ENCODE assay signal across 8 cellular contexts in the genomic region with DNA sequence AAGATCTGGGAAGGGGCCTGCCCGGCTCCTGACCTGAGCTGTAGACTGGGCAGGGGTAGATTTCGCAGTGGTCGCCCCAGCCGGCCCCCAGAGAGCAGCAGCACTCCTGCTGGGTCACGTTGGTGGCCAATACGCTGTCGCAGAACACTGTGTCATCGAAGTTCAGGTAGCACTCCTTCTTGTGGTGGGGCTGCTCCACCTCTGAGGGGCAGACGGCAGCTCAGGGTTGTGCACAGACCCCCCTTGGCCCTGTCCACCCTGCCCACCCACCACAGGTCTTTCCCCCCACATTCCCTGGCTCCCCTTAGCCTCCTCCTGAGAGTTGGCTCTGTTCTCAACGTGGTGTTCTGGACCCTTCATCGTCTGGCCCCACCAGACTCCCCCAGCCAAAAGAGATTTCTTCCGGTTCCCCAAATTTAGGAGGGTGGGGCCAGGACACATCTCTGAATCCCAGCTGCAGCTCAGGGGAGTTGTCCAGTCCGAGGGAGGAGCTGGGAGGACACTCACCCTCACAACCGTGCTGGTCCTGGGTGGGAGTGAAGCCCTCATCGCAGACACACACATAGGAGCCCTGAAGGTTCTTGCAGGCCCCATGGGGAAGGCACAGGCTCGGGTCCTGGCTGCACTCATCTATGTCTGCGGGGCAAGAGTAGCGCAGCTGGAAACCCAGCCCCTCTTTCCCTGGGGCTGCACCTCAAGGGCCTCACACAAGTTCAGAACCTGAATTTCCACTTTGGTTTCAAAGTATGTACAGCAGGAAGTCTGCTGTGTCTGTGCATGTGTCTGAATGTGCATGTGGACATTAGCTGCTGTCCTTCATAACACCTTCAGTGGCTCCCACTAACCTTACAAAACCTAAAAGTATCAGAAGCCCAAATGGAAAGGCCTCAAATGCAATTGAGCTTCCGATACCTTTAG. TPM values are rescaled to one million over a fixed set of nuclear protein-coding genes. Genes with fewer than 3 reads are reported as not detected.
DNase-seq lines count a peak whose midpoint lies in the region; ATAC-seq, FAIRE-seq and TF ChIP-seq lines count a peak whose summit lies in the region.

No MANE protein-coding gene starts in this region.

- TF ChIP-seq RAD21 in HepG2 (CRISPR knock-in tag; IDR thresholded peaks at IDR 0.05), result no peak

- no peaks in the 10 kb centered on the region for H3K9me3 ChIP-seq in adipocyte (ENCODE audit: control insufficient read depth, low read length)
- H3K9me3 ChIP-seq in HepG2 (ENCODE audit: low read length), result no peaks in the 10 kb centered on the region
- no peaks in the 10 kb centered on the region for H3K9me3 ChIP-seq in tibial artery

- TF ChIP-seq EP300 in HepG2 (IDR thresholded peaks at IDR 0.05; ENCODE audit: low read depth in 2 of 2, low read length in 2 of 2) (no peak), HepG2 (CRISPR knock-in tag; IDR thresholded peaks at IDR 0.05; ENCODE audit: borderline replicate concordance) (no peak)

- TF ChIP-seq CTCF in HepG2 (CRISPR knock-in tag; IDR thresholded peaks at IDR 0.05) (no peak), tibial artery (IDR thresholded peaks at IDR 0.05) (peak in 1 of 2 experiments; percentile 2)

- no peaks in the 10 kb centered on the region for H3K27me3 Mint-ChIP-seq in activated T-cell treated with anti-CD3 and anti-CD28 coated beads, Interleukin-2, amount 50 U/mL, for 72 hours (ENCODE audit: low read depth)

- no peak for ATAC-seq in activated T-cell treated with anti-CD3 and anti-CD28 coated beads, Interleukin-2, amount 50 U/mL, for 72 hours (replicated peaks in 1 of 2)
- no peak for ATAC-seq in HepG2
- no peak for ATAC-seq in GM21717 (IDR thresholded peaks at IDR 0.05; ENCODE audit: unreplicated experiment)

- peaks cover 25% of the 10 kb centered on the region for H3K36me3 ChIP-seq in adipocyte (ENCODE audit: control insufficient read depth, insufficient read depth, low read length, severe bottlenecking)
- H3K36me3 ChIP-seq in HepG2 (replicated peaks in 1 of 2; ENCODE audit: control insufficient read depth in 1 of 2, insufficient read depth in 2 of 2, low read length in 2 of 2), result peaks cover 6 to 15% of the 10 kb centered on the region in 2 experiments; a peak in 3 of 5 replicates
- H3K36me3 ChIP-seq in tibial artery, result peaks cover 15 to 73% (median 34%) of the 10 kb centered on the region in 3 donors

- H3K4me3 ChIP-seq in adipocyte (ENCODE audit: low read length) (peak overlapping the region; percentile 80), HepG2 (replicated peaks in 1 of 3; ENCODE audit: insufficient read depth in 1 of 3, low read depth in 2 of 3, low read length in 3 of 3) (no peak overlapping the region), tibial artery (peak overlapping the region; percentile 50 to 58)

- no peaks in the 10 kb centered on the region for H3K9me3 Mint-ChIP-seq in activated T-cell treated with anti-CD3 and anti-CD28 coated beads, Interleukin-2, amount 50 U/mL, for 72 hours

- H3K9ac ChIP-seq in adipocyte (ENCODE audit: low read length), result peak overlapping the region; percentile 84
- no peak overlapping the region for H3K9ac ChIP-seq in HepG2 (ENCODE audit: insufficient read depth, low read depth, low read length)

- FAIRE-seq in HepG2 (lab: Jason Lieb, UNC), result no peak

- POLR2A ChIA-PET in HepG2 (lab: Yijun Ruan, JAX), result interaction anchor here (0.6 to 1.4 kb wide), 4 partner anchors 10 to 33 kb away, joined by 3 to 5 read pairs (median 3); no protein-coding TSS in a partner anchor

- peak overlapping the region; percentile 72 for H3K27ac Mint-ChIP-seq in activated T-cell treated with anti-CD3 and anti-CD28 coated beads, Interleukin-2, amount 50 U/mL, for 72 hours

- no TSS peak for BruUV-seq in HepG2 (replicated peaks; lab: Mats Ljungman, UMichigan)

- no peak overlapping the region for H3K4me2 ChIP-seq in HepG2 (ENCODE audit: low read depth, low read length)

- H4K20me1 ChIP-seq in HepG2 (ENCODE audit: insufficient read depth, low read length), result no peaks in the 10 kb centered on the region

- CTCF ChIA-PET in HepG2 (lab: Yijun Ruan, JAX; ENCODE audit: low intra/inter-chr PET ratio, low total read pairs), result interaction anchor here (1.0 to 1.9 kb wide), 4 partner anchors 10 to 52 kb away, joined by 5 to 12 read pairs (median 8); a partner anchor contains a TSS

- H3K4me3 Mint-ChIP-seq in activated T-cell treated with anti-CD3 and anti-CD28 coated beads, Interleukin-2, amount 50 U/mL, for 72 hours, result peak overlapping the region; percentile 84 to 86

- no peaks in the 10 kb centered on the region for H3K79me2 ChIP-seq in HepG2 (ENCODE audit: insufficient read depth, low read length)

- no peak for DNase-seq in activated T-cell treated with anti-CD3 and anti-CD28 coated beads, Interleukin-2, amount 50 U/mL, for 72 hours
- no peak for DNase-seq in activated T-cell treated with anti-CD3 and anti-CD28 coated beads, Interleukin-2, amount 50 U/mL, for 1 hour
- no peak for DNase-seq in adipocyte (ENCODE audit: low read depth)
- DNase-seq in HepG2 (ENCODE audit: low spot score), result no peak
- DNase-seq in tibial artery, result no peak
- no peak for DNase-seq in COLO668 (lab: John Stamatoyannopoulos, UW; ENCODE audit: unreplicated experiment)
- DNase-seq in iPS-NIHi7 (ENCODE audit: extremely low spot score), result no peak

- no peak overlapping the region for H2AFZ ChIP-seq in HepG2 (ENCODE audit: low read length)

- H3K4me1 ChIP-seq in adipocyte (ENCODE audit: control insufficient read depth, insufficient read depth, low read length) (peaks cover 12% of the 10 kb centered on the region), HepG2 (ENCODE audit: insufficient read depth, low read length) (peaks cover 14% of the 10 kb centered on the region), tibial artery (peaks cover 0 to 34% (median 23%) of the 10 kb centered on the region in 4 donors)

- H3K27me3 ChIP-seq in adipocyte (replicated peaks; ENCODE audit: control insufficient read depth, insufficient read depth, low read length) (no peaks in the 10 kb centered on the region), HepG2 (ENCODE audit: control insufficient read depth in 1 of 2, insufficient read depth in 2 of 2, low read length in 2 of 2) (no peaks in the 10 kb centered on the region), tibial artery (no peaks in the 10 kb centered on the region)

- H3K36me3 Mint-ChIP-seq in activated T-cell treated with anti-CD3 and anti-CD28 coated beads, Interleukin-2, amount 50 U/mL, for 72 hours (ENCODE audit: insufficient read depth in 2 of 2), result peaks cover 5 to 13% of the 10 kb centered on the region in 2 donors

- in situ Hi-C loops in HepG2 (cut with HindIII; ENCODE audit: extremely low pct_ligation_motif_present, low pct_unique_long_range_greater_than_20kb), result loop anchor here (5.0 kb wide), 1 partner anchor 46 kb away; no protein-coding TSS in a partner anchor

- 71% methylated on average over 12 of the region's 19 CpGs for WGBS in HepG2 (ENCODE audit: low lambda C conversion rate)

- no peak for TF ChIP-seq POLR2A in HepG2 (IDR thresholded peaks at IDR 0.05; ENCODE audit: insufficient read depth in 1 of 2, low read depth in 2 of 2, low read length in 2 of 2)

- intact Hi-C loops in HepG2 (cut with micrococcal nuclease; ENCODE audit: unreplicated experiment), result loop anchor here (2.0 kb wide), 2 partner anchors 19 to 29 kb away; a partner anchor contains a TSS
- intact Hi-C loops in tibial artery (cut with DNase I; ENCODE audit: low total_unique reads), result loop anchor here (2.0 to 5.0 kb wide), 2 partner anchors 27 to 46 kb away; no protein-coding TSS in a partner anchor

- H3K4me1 Mint-ChIP-seq in activated T-cell treated with anti-CD3 and anti-CD28 coated beads, Interleukin-2, amount 50 U/mL, for 72 hours (ENCODE audit: low read depth), result peaks cover 36% of the 10 kb centered on the region

- no peak overlapping the region for H3K27ac ChIP-seq in HepG2 (ENCODE audit: extremely low read length, insufficient read depth, low read length)
- peak overlapping the region; percentile 86 to 91 for H3K27ac ChIP-seq in tibial artery

RNA-seq across cellular contexts. Expression of a gene that starts 16.5 kb away (rescaled TPM):
- total RNA-seq in activated T-cell treated with anti-CD3 and anti-CD28 coated beads, Interleukin-2, amount 50 U/mL, for 72 hours, result 10 to 100 TPM; 77.9 to 83.4 TPM
- total RNA-seq in HepG2 (2016; rRNA removed; fragmentation: Illumina TruSeq; extraction: Trizol), result 61.7 and 65.9 TPM in 2 replicates
- 25.8 and 30.8 TPM in 2 replicates for total RNA-seq in HepG2 (2016; cell fraction: cytosol; rRNA removed; fragmentation: Illumina TruSeq; extraction: Trizol; ENCODE audit: low read depth)
- 61.5 and 71.8 TPM in 2 replicates for total RNA-seq in HepG2 (2016; cell fraction: insoluble cytoplasmic fraction; rRNA removed; fragmentation: Illumina TruSeq; extraction: Trizol)
- total RNA-seq in HepG2 (2016; cell fraction: membrane; rRNA removed; fragmentation: Illumina TruSeq; extraction: Trizol), result 42.4 and 48.2 TPM in 2 replicates
- total RNA-seq in HepG2 (2016; cell fraction: nucleus; rRNA removed; fragmentation: Illumina TruSeq; extraction: Trizol), result 43.2 and 44.5 TPM in 2 replicates
- 103 and 122 TPM in 2 replicates for polyA plus RNA-seq in HepG2 (2011; rRNA removed)
- 86.0 and 134 TPM in 2 replicates for polyA plus RNA-seq in HepG2 (2011; cell fraction: cytosol; rRNA removed)
- polyA plus RNA-seq in HepG2 (2011; cell fraction: nucleus; rRNA removed), result 217 and 274 TPM in 2 replicates
- polyA plus RNA-seq in HepG2 (2012), result 38.8 and 49.2 TPM in 2 replicates
- 18.7 and 21.2 TPM in 2 replicates for polyA plus RNA-seq in HepG2 (2016; cell fraction: cytosol; fragmentation: Illumina TruSeq; extraction: Trizol; ENCODE audit: low read depth)
- 66.5 and 66.9 TPM in 2 replicates for polyA plus RNA-seq in HepG2 (2016; cell fraction: insoluble cytoplasmic fraction; fragmentation: Illumina TruSeq; extraction: Trizol; ENCODE audit: low read depth)
- polyA plus RNA-seq in HepG2 (2016; cell fraction: membrane; fragmentation: Illumina TruSeq; extraction: Trizol; ENCODE audit: low read depth), result 31.2 and 33.8 TPM in 2 replicates
- polyA plus RNA-seq in HepG2 (2016; cell fraction: nucleus; fragmentation: Illumina TruSeq; extraction: Trizol; ENCODE audit: insufficient read depth, low read depth), result 90.8 and 91.5 TPM in 2 replicates
- polyA minus RNA-seq in HepG2 (2011; rRNA and poly(A)+ RNA removed; ENCODE audit: low replicate concordance), result 110 and 139 TPM in 2 replicates
- 43.9 and 59.3 TPM in 2 replicates for polyA minus RNA-seq in HepG2 (2011; cell fraction: cytosol; rRNA and poly(A)+ RNA removed)
- polyA minus RNA-seq in HepG2 (2011; cell fraction: nucleus; rRNA and poly(A)+ RNA removed), result 34.2 and 36.4 TPM in 2 replicates

RNA-seq across cellular contexts. Expression of a gene that starts 16.8 kb away (rescaled TPM):
- 100 to 1,000 TPM; 106 TPM for total RNA-seq in activated T-cell treated with anti-CD3 and anti-CD28 coated beads, Interleukin-2, amount 50 U/mL, for 72 hours
- 4.2 and 12.2 TPM in 2 replicates for total RNA-seq in HepG2 (2016; rRNA removed; fragmentation: Illumina TruSeq; extraction: Trizol)
- 3.8 and 4.6 TPM in 2 replicates for total RNA-seq in HepG2 (2016; cell fraction: cytosol; rRNA removed; fragmentation: Illumina TruSeq; extraction: Trizol; ENCODE audit: low read depth)
- 3.1 and 14.2 TPM in 2 replicates for total RNA-seq in HepG2 (2016; cell fraction: insoluble cytoplasmic fraction; rRNA removed; fragmentation: Illumina TruSeq; extraction: Trizol)
- total RNA-seq in HepG2 (2016; cell fraction: membrane; rRNA removed; fragmentation: Illumina TruSeq; extraction: Trizol), result 6.5 and 7.6 TPM in 2 replicates
- 18.0 and 20.1 TPM in 2 replicates for total RNA-seq in HepG2 (2016; cell fraction: nucleus; rRNA removed; fragmentation: Illumina TruSeq; extraction: Trizol)
- 60.3 and 68.1 TPM in 2 replicates for polyA plus RNA-seq in HepG2 (2011; rRNA removed)
- 16.4 and 24.6 TPM in 2 replicates for polyA plus RNA-seq in HepG2 (2011; cell fraction: cytosol; rRNA removed)
- polyA plus RNA-seq in HepG2 (2011; cell fraction: nucleus; rRNA removed), result 549 and 694 TPM in 2 replicates
- 41.0 and 45.6 TPM in 2 replicates for polyA plus RNA-seq in HepG2 (2012)
- polyA plus RNA-seq in HepG2 (2016; cell fraction: cytosol; fragmentation: Illumina TruSeq; extraction: Trizol; ENCODE audit: low read depth), result 2.1 and 2.8 TPM in 2 replicates
- polyA plus RNA-seq in HepG2 (2016; cell fraction: insoluble cytoplasmic fraction; fragmentation: Illumina TruSeq; extraction: Trizol; ENCODE audit: low read depth), result 7.3 and 9.4 TPM in 2 replicates
- polyA plus RNA-seq in HepG2 (2016; cell fraction: membrane; fragmentation: Illumina TruSeq; extraction: Trizol; ENCODE audit: low read depth), result 6.0 and 7.1 TPM in 2 replicates
- 129 and 139 TPM in 2 replicates for polyA plus RNA-seq in HepG2 (2016; cell fraction: nucleus; fragmentation: Illumina TruSeq; extraction: Trizol; ENCODE audit: insufficient read depth, low read depth)
- 12.7 and 25.1 TPM in 2 replicates for polyA minus RNA-seq in HepG2 (2011; rRNA and poly(A)+ RNA removed; ENCODE audit: low replicate concordance)
- polyA minus RNA-seq in HepG2 (2011; cell fraction: cytosol; rRNA and poly(A)+ RNA removed), result 13.7 and 23.3 TPM in 2 replicates
- polyA minus RNA-seq in HepG2 (2011; cell fraction: nucleus; rRNA and poly(A)+ RNA removed), result 36.4 and 39.8 TPM in 2 replicates

RNA-seq across cellular contexts. Expression of a gene that starts 28.9 kb away (rescaled TPM):
- 10 to 100 TPM; 23.5 to 25.1 TPM for total RNA-seq in activated T-cell treated with anti-CD3 and anti-CD28 coated beads, Interleukin-2, amount 50 U/mL, for 72 hours
- total RNA-seq in HepG2 (2016; rRNA removed; fragmentation: Illumina TruSeq; extraction: Trizol), result 34.0 and 40.0 TPM in 2 replicates
- total RNA-seq in HepG2 (2016; cell fraction: cytosol; rRNA removed; fragmentation: Illumina TruSeq; extraction: Trizol; ENCODE audit: low read depth), result 15.3 and 19.2 TPM in 2 replicates
- total RNA-seq in HepG2 (2016; cell fraction: insoluble cytoplasmic fraction; rRNA removed; fragmentation: Illumina TruSeq; extraction: Trizol), result 32.9 and 41.5 TPM in 2 replicates
- 16.0 and 17.9 TPM in 2 replicates for total RNA-seq in HepG2 (2016; cell fraction: membrane; rRNA removed; fragmentation: Illumina TruSeq; extraction: Trizol)
- 11.5 and 15.7 TPM in 2 replicates for total RNA-seq in HepG2 (2016; cell fraction: nucleus; rRNA removed; fragmentation: Illumina TruSeq; extraction: Trizol)
- polyA plus RNA-seq in HepG2 (2011; rRNA removed), result 29.2 and 31.4 TPM in 2 replicates
- polyA plus RNA-seq in HepG2 (2011; cell fraction: cytosol; rRNA removed), result 24.1 and 41.2 TPM in 2 replicates
- polyA plus RNA-seq in HepG2 (2011; cell fraction: nucleus; rRNA removed), result 48.9 and 54.8 TPM in 2 replicates
- polyA plus RNA-seq in HepG2 (2012), result 25.2 and 28.5 TPM in 2 replicates
- polyA plus RNA-seq in HepG2 (2016; cell fraction: cytosol; fragmentation: Illumina TruSeq; extraction: Trizol; ENCODE audit: low read depth), result 26.6 and 28.0 TPM in 2 replicates
- polyA plus RNA-seq in HepG2 (2016; cell fraction: insoluble cytoplasmic fraction; fragmentation: Illumina TruSeq; extraction: Trizol; ENCODE audit: low read depth), result 42.9 and 46.1 TPM in 2 replicates
- 23.7 and 24.4 TPM in 2 replicates for polyA plus RNA-seq in HepG2 (2016; cell fraction: membrane; fragmentation: Illumina TruSeq; extraction: Trizol; ENCODE audit: low read depth)
- polyA plus RNA-seq in HepG2 (2016; cell fraction: nucleus; fragmentation: Illumina TruSeq; extraction: Trizol; ENCODE audit: insufficient read depth, low read depth), result 31.1 and 33.2 TPM in 2 replicates
- 18.6 and 34.8 TPM in 2 replicates for polyA minus RNA-seq in HepG2 (2011; rRNA and poly(A)+ RNA removed; ENCODE audit: low replicate concordance)
- 8.6 and 11.3 TPM in 2 replicates for polyA minus RNA-seq in HepG2 (2011; cell fraction: cytosol; rRNA and poly(A)+ RNA removed)
- polyA minus RNA-seq in HepG2 (2011; cell fraction: nucleus; rRNA and poly(A)+ RNA removed), result 12.0 and 19.5 TPM in 2 replicates

RNA-seq across cellular contexts. Expression of a gene that starts 31.0 kb away (rescaled TPM):
- 10 to 100 TPM; 21.4 to 26.7 TPM for total RNA-seq in activated T-cell treated with anti-CD3 and anti-CD28 coated beads, Interleukin-2, amount 50 U/mL, for 72 hours
- total RNA-seq in HepG2 (2016; rRNA removed; fragmentation: Illumina TruSeq; extraction: Trizol), result 3.6 and 5.7 TPM in 2 replicates
- total RNA-seq in HepG2 (2016; cell fraction: cytosol; rRNA removed; fragmentation: Illumina TruSeq; extraction: Trizol; ENCODE audit: low read depth), result 7.8 and 8.7 TPM in 2 replicates
- 4.0 and 5.2 TPM in 2 replicates for total RNA-seq in HepG2 (2016; cell fraction: insoluble cytoplasmic fraction; rRNA removed; fragmentation: Illumina TruSeq; extraction: Trizol)
- total RNA-seq in HepG2 (2016; cell fraction: membrane; rRNA removed; fragmentation: Illumina TruSeq; extraction: Trizol), result 8.0 and 9.6 TPM in 2 replicates
- total RNA-seq in HepG2 (2016; cell fraction: nucleus; rRNA removed; fragmentation: Illumina TruSeq; extraction: Trizol), result 2.9 and 4.0 TPM in 2 replicates
- polyA plus RNA-seq in HepG2 (2011; rRNA removed), result 8.0 and 11.5 TPM in 2 replicates
- 5.8 and 9.6 TPM in 2 replicates for polyA plus RNA-seq in HepG2 (2011; cell fraction: cytosol; rRNA removed)
- 29.0 and 34.8 TPM in 2 replicates for polyA plus RNA-seq in HepG2 (2011; cell fraction: nucleus; rRNA removed)
- 3.6 and 5.3 TPM in 2 replicates for polyA plus RNA-seq in HepG2 (2012)
- polyA plus RNA-seq in HepG2 (2016; cell fraction: cytosol; fragmentation: Illumina TruSeq; extraction: Trizol; ENCODE audit: low read depth), result 19.5 and 20.4 TPM in 2 replicates
- 7.9 and 9.1 TPM in 2 replicates for polyA plus RNA-seq in HepG2 (2016; cell fraction: insoluble cytoplasmic fraction; fragmentation: Illumina TruSeq; extraction: Trizol; ENCODE audit: low read depth)
- polyA plus RNA-seq in HepG2 (2016; cell fraction: membrane; fragmentation: Illumina TruSeq; extraction: Trizol; ENCODE audit: low read depth), result 15.3 and 15.7 TPM in 2 replicates
- polyA plus RNA-seq in HepG2 (2016; cell fraction: nucleus; fragmentation: Illumina TruSeq; extraction: Trizol; ENCODE audit: insufficient read depth, low read depth), result 11.6 and 13.0 TPM in 2 replicates
- 11.8 and 23.8 TPM in 2 replicates for polyA minus RNA-seq in HepG2 (2011; rRNA and poly(A)+ RNA removed; ENCODE audit: low replicate concordance)
- polyA minus RNA-seq in HepG2 (2011; cell fraction: cytosol; rRNA and poly(A)+ RNA removed), result 1.9 and 4.2 TPM in 2 replicates
- polyA minus RNA-seq in HepG2 (2011; cell fraction: nucleus; rRNA and poly(A)+ RNA removed), result 4.5 and 5.1 TPM in 2 replicates

RNA-seq across cellular contexts. Expression of a gene that starts 34.5 kb away (rescaled TPM):
- 100 to 1,000 TPM in 1 of 2 donors, 10 to 100 TPM in 1; 93.9 to 113 TPM for total RNA-seq in activated T-cell treated with anti-CD3 and anti-CD28 coated beads, Interleukin-2, amount 50 U/mL, for 72 hours
- 5.4 and 10.6 TPM in 2 replicates for total RNA-seq in HepG2 (2016; rRNA removed; fragmentation: Illumina TruSeq; extraction: Trizol)
- total RNA-seq in HepG2 (2016; cell fraction: cytosol; rRNA removed; fragmentation: Illumina TruSeq; extraction: Trizol; ENCODE audit: low read depth), result 2.5 and 2.6 TPM in 2 replicates
- total RNA-seq in HepG2 (2016; cell fraction: insoluble cytoplasmic fraction; rRNA removed; fragmentation: Illumina TruSeq; extraction: Trizol), result 3.9 and 9.7 TPM in 2 replicates
- 3.4 TPM in 2 replicates for total RNA-seq in HepG2 (2016; cell fraction: membrane; rRNA removed; fragmentation: Illumina TruSeq; extraction: Trizol)
- total RNA-seq in HepG2 (2016; cell fraction: nucleus; rRNA removed; fragmentation: Illumina TruSeq; extraction: Trizol), result 7.8 and 8.4 TPM in 2 replicates
- polyA plus RNA-seq in HepG2 (2011; rRNA removed), result 8.3 and 14.4 TPM in 2 replicates
- polyA plus RNA-seq in HepG2 (2011; cell fraction: cytosol; rRNA removed), result 7.1 and 10.0 TPM in 2 replicates
- 74.9 and 85.5 TPM in 2 replicates for polyA plus RNA-seq in HepG2 (2011; cell fraction: nucleus; rRNA removed)
- 9.8 and 10.7 TPM in 2 replicates for polyA plus RNA-seq in HepG2 (2012)
- 0.58 and 0.94 TPM in 2 replicates for polyA plus RNA-seq in HepG2 (2016; cell fraction: cytosol; fragmentation: Illumina TruSeq; extraction: Trizol; ENCODE audit: low read depth)
- 4.6 and 5.1 TPM in 2 replicates for polyA plus RNA-seq in HepG2 (2016; cell fraction: insoluble cytoplasmic fraction; fragmentation: Illumina TruSeq; extraction: Trizol; ENCODE audit: low read depth)
- 0.79 and 1.3 TPM in 2 replicates for polyA plus RNA-seq in HepG2 (2016; cell fraction: membrane; fragmentation: Illumina TruSeq; extraction: Trizol; ENCODE audit: low read depth)
- 27.0 and 30.2 TPM in 2 replicates for polyA plus RNA-seq in HepG2 (2016; cell fraction: nucleus; fragmentation: Illumina TruSeq; extraction: Trizol; ENCODE audit: insufficient read depth, low read depth)
- 23.3 and 45.1 TPM in 2 replicates for polyA minus RNA-seq in HepG2 (2011; rRNA and poly(A)+ RNA removed; ENCODE audit: low replicate concordance)
- polyA minus RNA-seq in HepG2 (2011; cell fraction: cytosol; rRNA and poly(A)+ RNA removed), result 7.6 and 13.2 TPM in 2 replicates
- polyA minus RNA-seq in HepG2 (2011; cell fraction: nucleus; rRNA and poly(A)+ RNA removed), result 6.4 and 11.8 TPM in 2 replicates

Comparison
In these comparisons a context has a peak if more than half of its experiments do, and no peak if none do; other contexts are left out.
1. H3K4me3 ChIP-seq: peak in adipocyte (single experiment) and tibial artery (2 of 2); none in HepG2 (0 of 3).